26 cellular contexts compared by ENCODE assay signal in genomic region chr10:33401300-33401699, GRCh38.
DNase-seq lines count a peak whose midpoint lies in the region; ATAC-seq, FAIRE-seq and TF ChIP-seq lines count a peak whose summit lies in the region.
"Had no signal": no experiment of that assay in that cellular context is flagged by ENCODE, and none has a peak within 500 bp of the region (broad histone marks: within the 10 kb centered on the region; RNA-seq: fewer than 3 reads in every experiment).

No MANE protein-coding gene starts in this region.

- H3K27ac ChIP-seq in HepG2 (ENCODE audit: extremely low read length, insufficient read depth, low read length) (no peak overlapping the region), right lobe of liver (no peak overlapping the region), K562 (ENCODE audit: extremely low read depth, low read depth, low read length) (no peak overlapping the region), endothelial cell of umbilical vein (ENCODE audit: insufficient read depth, low read depth, low read length) (no peak overlapping the region)
- H3K27ac ChIP-seq: 22Rv1, BLaER1 had no signal

- H4K20me1 ChIP-seq in HepG2 (ENCODE audit: insufficient read depth, low read length), result no peaks in the 10 kb centered on the region
- H4K20me1 ChIP-seq in K562 (replicated peaks; ENCODE audit: control insufficient read depth, insufficient read depth, low read length), result no peaks in the 10 kb centered on the region
- H4K20me1 ChIP-seq in endothelial cell of umbilical vein (replicated peaks; ENCODE audit: control insufficient read depth, extremely low read depth, insufficient read depth, low read length), result no peaks in the 10 kb centered on the region
- H4K20me1 ChIP-seq: BLaER1 had no signal

- TF ChIP-seq CTCF in HepG2 (CRISPR knock-in tag; IDR thresholded peaks at IDR 0.05), result no peak
- no peak for TF ChIP-seq CTCF in right lobe of liver (IDR thresholded peaks at IDR 0.05)
- TF ChIP-seq CTCF in K562 (IDR thresholded peaks at IDR 0.05 in 2 of 3, conservative IDR thresholded peaks at IDR 0.05 in 1 of 3; ENCODE audit: insufficient read depth in 2 of 3, low read depth in 1 of 3, low read length in 3 of 3), result no peak
- no peak for TF ChIP-seq CTCF in endothelial cell of umbilical vein (IDR thresholded peaks at IDR 0.05; ENCODE audit: extremely low read depth in 1 of 2, insufficient read depth in 1 of 2, low read depth in 1 of 2, low read length in 2 of 2)

- POLR2A ChIA-PET in HepG2 (lab: Yijun Ruan, JAX) (no interaction called here), K562 (lab: Yijun Ruan, JAX) (no interaction called here), endothelial cell of umbilical vein (lab: Charles Lee) (no interaction called here)

- TF ChIP-seq POLR2A in HepG2 (IDR thresholded peaks at IDR 0.05; ENCODE audit: insufficient read depth in 1 of 2, low read depth in 2 of 2, low read length in 2 of 2) (no peak), right lobe of liver (IDR thresholded peaks at IDR 0.05) (no peak), K562 (conservative IDR thresholded peaks at IDR 0.05) (no peak), endothelial cell of umbilical vein (IDR thresholded peaks at IDR 0.05; ENCODE audit: low read depth, low read length) (no peak)

- H3K4me2 ChIP-seq in HepG2 (ENCODE audit: low read depth, low read length) (no peak overlapping the region), K562 (ENCODE audit: insufficient read depth, low read length) (no peak overlapping the region), endothelial cell of umbilical vein (ENCODE audit: insufficient read depth, low read length) (no peak overlapping the region)
- H3K4me2 ChIP-seq: BLaER1 had no signal

- H3K79me2 ChIP-seq in HepG2 (ENCODE audit: insufficient read depth, low read length) (no peaks in the 10 kb centered on the region), K562 (ENCODE audit: control insufficient read depth, insufficient read depth, low read length) (no peaks in the 10 kb centered on the region), endothelial cell of umbilical vein (ENCODE audit: control insufficient read depth, insufficient read depth, low read length) (no peaks in the 10 kb centered on the region)

- H3K36me3 ChIP-seq in HepG2 (replicated peaks in 1 of 2; ENCODE audit: control insufficient read depth in 1 of 2, insufficient read depth in 2 of 2, low read length in 2 of 2) (no peaks in the 10 kb centered on the region), right lobe of liver (no peaks in the 10 kb centered on the region), K562 (ENCODE audit: control insufficient read depth, insufficient read depth, low read length) (no peaks in the 10 kb centered on the region), endothelial cell of umbilical vein (ENCODE audit: control insufficient read depth in 2 of 2, extremely low read depth in 1 of 2, insufficient read depth in 2 of 2, low read length in 2 of 2) (no peaks in the 10 kb centered on the region)
- H3K36me3 ChIP-seq: BE2C, BLaER1 had no signal

- H3K9ac ChIP-seq in HepG2 (ENCODE audit: insufficient read depth, low read depth, low read length), result no peak overlapping the region
- no peak overlapping the region for H3K9ac ChIP-seq in K562 (ENCODE audit: insufficient read depth in 1 of 2, low read depth in 2 of 2, low read length in 2 of 2)
- no peak overlapping the region for H3K9ac ChIP-seq in endothelial cell of umbilical vein (replicated peaks; ENCODE audit: extremely low read depth, insufficient read depth, low read length)
- H3K9ac ChIP-seq: BLaER1 had no signal

- intact Hi-C loops in HepG2 (cut with micrococcal nuclease; ENCODE audit: unreplicated experiment), result no loop called here
- intact Hi-C loops in right lobe of liver (cut with DNase I), result no loop called here
- intact Hi-C loops in K562 (cut with micrococcal nuclease), result no loop called here
- intact Hi-C loops in endothelial cell of umbilical vein (cut with micrococcal nuclease), result no loop called here

- in situ Hi-C loops in HepG2 (cut with HindIII; ENCODE audit: extremely low pct_ligation_motif_present, low pct_unique_long_range_greater_than_20kb) (no loop called here), K562 (cut with MboI) (no loop called here)

- peaks cover 7% of the 10 kb centered on the region; the same call in 1 of the 2 replicates for H3K9me3 ChIP-seq in HepG2 (ENCODE audit: low read length)
- no peaks in the 10 kb centered on the region for H3K9me3 ChIP-seq in right lobe of liver
- H3K9me3 ChIP-seq in K562 (replicated peaks; ENCODE audit: control insufficient read depth, insufficient read depth, low read depth, low read length), result no peaks in the 10 kb centered on the region
- no peaks in the 10 kb centered on the region for H3K9me3 ChIP-seq in endothelial cell of umbilical vein (replicated peaks; ENCODE audit: control insufficient read depth, insufficient read depth, low read length)
- H3K9me3 ChIP-seq: BE2C had no signal

- FAIRE-seq in HepG2 (lab: Jason Lieb, UNC), result no peak
- no peak for FAIRE-seq in K562 (lab: Jason Lieb, UNC)
- peak; percentile 8 for FAIRE-seq in endothelial cell of umbilical vein (lab: Jason Lieb, UNC)
- FAIRE-seq: GM12878, GM12892, GM18507 had no signal

- dilution Hi-C loops in endothelial cell of umbilical vein (cut with MboI; ENCODE audit: extremely low pct_ligation_motif_present, low sequenced_read_pairs), result no loop called here

- TF ChIP-seq EP300 in HepG2 (IDR thresholded peaks at IDR 0.05; ENCODE audit: low read depth in 2 of 2, low read length in 2 of 2) (no peak), HepG2 (CRISPR knock-in tag; IDR thresholded peaks at IDR 0.05; ENCODE audit: borderline replicate concordance) (no peak), K562 (IDR thresholded peaks at IDR 0.05; ENCODE audit: low read length) (no peak)

- DNase-seq in HepG2 (ENCODE audit: low spot score), result no peak
- DNase-seq in right lobe of liver, result no peak
- DNase-seq in K562 (ENCODE audit: extremely low read depth in 1 of 4, low spot score in 3 of 4), result no peak
- DNase-seq in endothelial cell of umbilical vein (ENCODE audit: low read depth, low spot score), result no peak
- DNase-seq in activated CD4-positive, alpha-beta T cell treated with anti-CD3 and anti-CD28 coated beads for 1 hour, result no peak
- DNase-seq in activated CD4-positive, alpha-beta T cell treated with anti-CD3 and anti-CD28 coated beads, Interleukin-2, amount 50 U/mL, for 1 hour, result no peak
- DNase-seq in pons (ENCODE audit: low spot score), result no peak
- DNase-seq: ACHN; BE2C; C1 segment of cervical spinal cord; CD4-positive, alpha-beta memory T cell; CD4-positive, CD25-positive, alpha-beta regulatory T cell; CD8-positive, alpha-beta memory T cell; COR-L47; DMS 273 treated with DMSO at 0.1 percent for 48 hours; DMS153; DMS53; DMS79; DND-41; EL; GDM1 had no signal

- no peaks in the 10 kb centered on the region for H3K4me1 ChIP-seq in HepG2 (ENCODE audit: insufficient read depth, low read length)
- no peaks in the 10 kb centered on the region for H3K4me1 ChIP-seq in right lobe of liver
- H3K4me1 ChIP-seq in K562 (replicated peaks in 1 of 2; ENCODE audit: control insufficient read depth in 2 of 2, insufficient read depth in 2 of 2, low read length in 2 of 2), result no peaks in the 10 kb centered on the region
- H3K4me1 ChIP-seq in endothelial cell of umbilical vein (ENCODE audit: control insufficient read depth, extremely low read depth, insufficient read depth, low read length), result no peaks in the 10 kb centered on the region
- H3K4me1 ChIP-seq: BE2C, BLaER1 had no signal

- BruUV-seq in HepG2 (replicated peaks; lab: Mats Ljungman, UMichigan) (no TSS peak), K562 (replicated peaks; lab: Mats Ljungman, UMichigan) (no TSS peak), endothelial cell of umbilical vein (replicated peaks; lab: Mats Ljungman, UMichigan) (no TSS peak)

- TF ChIP-seq RAD21 in HepG2 (CRISPR knock-in tag; IDR thresholded peaks at IDR 0.05), result no peak
- no peak for TF ChIP-seq RAD21 in K562 (CRISPR knock-in tag; conservative IDR thresholded peaks at IDR 0.05 in 1 of 2, IDR thresholded peaks at IDR 0.05 in 1 of 2)

- no peaks in the 10 kb centered on the region for H3K9me1 ChIP-seq in K562 (ENCODE audit: control insufficient read depth, insufficient read depth, low read length)
- H3K9me1 ChIP-seq in endothelial cell of umbilical vein (replicated peaks; ENCODE audit: control insufficient read depth, extremely low read depth, insufficient read depth, low read length), result no peaks in the 10 kb centered on the region

- H2AFZ ChIP-seq in HepG2 (ENCODE audit: low read length) (no peak overlapping the region), K562 (ENCODE audit: low read depth, low read length) (no peak overlapping the region), endothelial cell of umbilical vein (ENCODE audit: low read depth, low read length) (no peak overlapping the region)

- no peak overlapping the region for H3K4me3 ChIP-seq in HepG2 (replicated peaks in 1 of 3; ENCODE audit: insufficient read depth in 1 of 3, low read depth in 2 of 3, low read length in 3 of 3)
- no peak overlapping the region for H3K4me3 ChIP-seq in right lobe of liver
- no peak overlapping the region for H3K4me3 ChIP-seq in K562
- H3K4me3 ChIP-seq in endothelial cell of umbilical vein (replicated peaks in 1 of 3; ENCODE audit: insufficient read depth in 1 of 3, low read depth in 1 of 3, low read length in 3 of 3), result no peak overlapping the region
- H3K4me3 ChIP-seq: BLaER1, GM12878 had no signal

- H3K27me3 ChIP-seq in HepG2 (ENCODE audit: control insufficient read depth in 1 of 2, insufficient read depth in 2 of 2, low read length in 2 of 2) (peaks cover 0 to 3% of the 10 kb centered on the region in 2 experiments; a peak in 2 of 5 replicates), right lobe of liver (no peaks in the 10 kb centered on the region), K562 (ENCODE audit: control insufficient read depth in 2 of 2, insufficient read depth in 2 of 2, low read length in 2 of 2) (no peaks in the 10 kb centered on the region), endothelial cell of umbilical vein (ENCODE audit: control insufficient read depth in 2 of 2, insufficient read depth in 2 of 2, low read length in 2 of 2) (peaks cover 0 to 8% of the 10 kb centered on the region in 2 experiments)
- H3K27me3 ChIP-seq: BE2C, BLaER1 had no signal

- whole genome bisulfite sequencing in HepG2 (ENCODE audit: low lambda C conversion rate), result 47% methylated on average over 2 of the region's 2 CpGs
- WGBS in right lobe of liver (ENCODE audit: insufficient coverage, low coverage, low lambda C conversion rate, missing lambda C conversion rate), result 85% methylated on average over 2 of the region's 2 CpGs
- WGBS in K562 (ENCODE audit: insufficient coverage, low coverage, missing lambda C conversion rate), result 0% methylated on average over 2 of the region's 2 CpGs

- CTCF ChIA-PET in HepG2 (lab: Yijun Ruan, JAX; ENCODE audit: low intra/inter-chr PET ratio, low total read pairs), result no interaction called here
- CTCF ChIA-PET in K562 (lab: Yijun Ruan, JAX; ENCODE audit: low intra/inter-chr PET ratio), result no interaction called here
- CTCF ChIA-PET in endothelial cell of umbilical vein (lab: Charles Lee), result no interaction called here

- ATAC-seq in HepG2, result no peak
- no peak for ATAC-seq in right lobe of liver
- no peak for ATAC-seq in K562
- ATAC-seq: GM12878 had no signal

TF ChIP-seq in endothelial cell of umbilical vein, 7 proteins besides CTCF, POLR2A, EP300 and RAD21 (continues in another document):
- TF ChIP-seq MYC (IDR thresholded peaks at IDR 0.05; ENCODE audit: low read depth, low read length) (no peak), POLR2AphosphoS5 (IDR thresholded peaks at IDR 0.05; ENCODE audit: insufficient read depth, low read depth, low read length) (no peak)

Comparison
In these comparisons a context has a peak if more than half of its experiments do, and no peak if none do; other contexts are left out.
1. Of the 241 proteins assayed by ChIP-seq in both HepG2 and K562: peak only in HepG2: none; only in K562: MAFG; in both: MAFF and MAFK; in neither: 238.